Comparison of ENCODE assay signal across 20 cellular contexts in genomic region chrX:84715315-84715714, GRCh38.
"Had no signal": no experiment of that assay in that cellular context is flagged by ENCODE, and none has a peak within 500 bp of the region (broad histone marks: within the 10 kb centered on the region; RNA-seq: fewer than 3 reads in every experiment).

No MANE protein-coding gene starts in this region.

- H3K4me1 ChIP-seq: gastrocnemius medialis, heart left ventricle, prostate gland, transverse colon had no signal

- H3K9me3 Mint-ChIP-seq: activated naive CD4-positive, alpha-beta T cell treated with anti-CD3 and anti-CD28 coated beads for 36 hours; activated naive CD8-positive, alpha-beta T cell treated with anti-CD3 and anti-CD28 coated beads, Interleukin-2, amount 50 U/mL, for 24 hours; activated T-helper 17 cell treated with anti-CD3 and anti-CD28 coated beads, Interleukin-2, amount 50 U/mL, for 72 hours had no signal

- ATAC-seq: activated naive CD8-positive, alpha-beta T cell treated with anti-CD3 and anti-CD28 coated beads, Interleukin-2, amount 50 U/mL, for 24 hours; activated T-helper 17 cell treated with anti-CD3 and anti-CD28 coated beads, Interleukin-2, amount 50 U/mL, for 72 hours; gastrocnemius medialis; heart left ventricle; right cardiac atrium had no signal

- H3K4me3 ChIP-seq: gastrocnemius medialis, heart left ventricle, lung, prostate gland, smooth muscle cell, transverse colon had no signal

- FAIRE-seq: bronchial epithelial cell had no signal

- DNase-seq: activated CD4-positive, alpha-beta T cell treated with anti-CD3 and anti-CD28 coated beads, Interleukin-2, amount 50 U/mL, for 48 hours; activated naive CD4-positive, alpha-beta T cell treated with anti-CD3 and anti-CD28 coated beads for 36 hours; activated naive CD8-positive, alpha-beta T cell treated with anti-CD3 and anti-CD28 coated beads, Interleukin-2, amount 50 U/mL, for 24 hours; aorta; erythroblast; gastrocnemius medialis; heart left ventricle; midbrain; right cardiac atrium; stimulated activated CD4-positive, alpha-beta T cell treated with anti-CD3 and anti-CD28 coated beads, Interleukin-4, amount 100 ng/mL, for 4 hours; stimulated activated CD8-positive, alpha-beta memory T cell treated with anti-CD3 and anti-CD28 coated beads, Interleukin-4, amount 100 ng/mL, for 48 hours; stimulated activated naive CD4-positive, alpha-beta T cell treated with Interleukin-2 at 50 U/mL for 16 hours; transverse colon; WERI-Rb-1 had no signal

- H3K36me3 ChIP-seq: gastrocnemius medialis, heart left ventricle, prostate gland, transverse colon, WERI-Rb-1 had no signal

- H3K4me1 Mint-ChIP-seq: activated naive CD8-positive, alpha-beta T cell treated with anti-CD3 and anti-CD28 coated beads, Interleukin-2, amount 50 U/mL, for 24 hours; activated T-helper 17 cell treated with anti-CD3 and anti-CD28 coated beads, Interleukin-2, amount 50 U/mL, for 72 hours; neural crest cell had no signal

- H3K27me3 Mint-ChIP-seq: activated naive CD8-positive, alpha-beta T cell treated with anti-CD3 and anti-CD28 coated beads, Interleukin-2, amount 50 U/mL, for 24 hours; activated T-helper 17 cell treated with anti-CD3 and anti-CD28 coated beads, Interleukin-2, amount 50 U/mL, for 72 hours had no signal

- H3K27ac Mint-ChIP-seq: activated naive CD4-positive, alpha-beta T cell treated with anti-CD3 and anti-CD28 coated beads for 36 hours; activated naive CD8-positive, alpha-beta T cell treated with anti-CD3 and anti-CD28 coated beads, Interleukin-2, amount 50 U/mL, for 24 hours; activated T-helper 17 cell treated with anti-CD3 and anti-CD28 coated beads, Interleukin-2, amount 50 U/mL, for 72 hours had no signal

- H3K9me3 ChIP-seq: gastrocnemius medialis, heart left ventricle, prostate gland, transverse colon had no signal

- H3K4me3 Mint-ChIP-seq: activated naive CD4-positive, alpha-beta T cell treated with anti-CD3 and anti-CD28 coated beads for 36 hours; activated naive CD8-positive, alpha-beta T cell treated with anti-CD3 and anti-CD28 coated beads, Interleukin-2, amount 50 U/mL, for 24 hours; activated T-helper 17 cell treated with anti-CD3 and anti-CD28 coated beads, Interleukin-2, amount 50 U/mL, for 72 hours; neural crest cell had no signal

- H3K27ac ChIP-seq: gastrocnemius medialis, heart left ventricle, prostate gland, transverse colon, WERI-Rb-1 had no signal

- H3K4me2 ChIP-seq: smooth muscle cell had no signal

- H3K27me3 ChIP-seq: gastrocnemius medialis, transverse colon had no signal
